Comparison of ENCODE assay signal across 1 cellular context in the genomic region with DNA sequence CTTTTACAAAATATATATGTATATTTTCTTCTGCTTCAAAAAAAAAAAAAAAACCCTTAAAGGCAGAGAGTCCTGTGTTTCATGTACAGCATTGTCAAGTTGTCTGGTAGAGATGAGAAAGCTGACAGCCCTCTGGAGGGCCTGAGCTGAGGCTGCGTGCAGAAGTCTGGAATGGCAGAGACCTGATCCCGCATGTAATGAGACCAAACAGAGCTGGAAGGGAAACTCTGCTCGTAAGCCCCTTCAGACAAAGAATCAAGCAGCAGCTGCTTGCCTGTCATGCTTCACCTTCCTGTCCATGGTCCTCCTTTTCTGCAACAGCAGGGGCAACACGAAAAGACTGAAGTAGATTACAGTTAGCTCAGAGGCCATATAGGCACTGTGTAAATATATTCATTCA.
TF ChIP-seq lines count a peak whose summit lies in the region.

No MANE protein-coding gene starts in this region.

TF ChIP-seq in GM23338, 12 proteins besides CTCF, POLR2A, EP300 and RAD21:
- TF ChIP-seq, protein P1, sequence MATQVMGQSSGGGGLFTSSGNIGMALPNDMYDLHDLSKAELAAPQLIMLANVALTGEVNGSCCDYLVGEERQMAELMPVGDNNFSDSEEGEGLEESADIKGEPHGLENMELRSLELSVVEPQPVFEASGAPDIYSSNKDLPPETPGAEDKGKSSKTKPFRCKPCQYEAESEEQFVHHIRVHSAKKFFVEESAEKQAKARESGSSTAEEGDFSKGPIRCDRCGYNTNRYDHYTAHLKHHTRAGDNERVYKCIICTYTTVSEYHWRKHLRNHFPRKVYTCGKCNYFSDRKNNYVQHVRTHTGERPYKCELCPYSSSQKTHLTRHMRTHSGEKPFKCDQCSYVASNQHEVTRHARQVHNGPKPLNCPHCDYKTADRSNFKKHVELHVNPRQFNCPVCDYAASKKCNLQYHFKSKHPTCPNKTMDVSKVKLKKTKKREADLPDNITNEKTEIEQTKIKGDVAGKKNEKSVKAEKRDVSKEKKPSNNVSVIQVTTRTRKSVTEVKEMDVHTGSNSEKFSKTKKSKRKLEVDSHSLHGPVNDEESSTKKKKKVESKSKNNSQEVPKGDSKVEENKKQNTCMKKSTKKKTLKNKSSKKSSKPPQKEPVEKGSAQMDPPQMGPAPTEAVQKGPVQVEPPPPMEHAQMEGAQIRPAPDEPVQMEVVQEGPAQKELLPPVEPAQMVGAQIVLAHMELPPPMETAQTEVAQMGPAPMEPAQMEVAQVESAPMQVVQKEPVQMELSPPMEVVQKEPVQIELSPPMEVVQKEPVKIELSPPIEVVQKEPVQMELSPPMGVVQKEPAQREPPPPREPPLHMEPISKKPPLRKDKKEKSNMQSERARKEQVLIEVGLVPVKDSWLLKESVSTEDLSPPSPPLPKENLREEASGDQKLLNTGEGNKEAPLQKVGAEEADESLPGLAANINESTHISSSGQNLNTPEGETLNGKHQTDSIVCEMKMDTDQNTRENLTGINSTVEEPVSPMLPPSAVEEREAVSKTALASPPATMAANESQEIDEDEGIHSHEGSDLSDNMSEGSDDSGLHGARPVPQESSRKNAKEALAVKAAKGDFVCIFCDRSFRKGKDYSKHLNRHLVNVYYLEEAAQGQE (IDR thresholded peaks at IDR 0.05; ENCODE audit: unreplicated experiment) = no peak
- no peak for TF ChIP-seq ZNF331 (CRISPR knock-in tag; IDR thresholded peaks at IDR 0.05; ENCODE audit: low read depth)
